8 cellular contexts compared by ENCODE assay signal in the genomic region with DNA sequence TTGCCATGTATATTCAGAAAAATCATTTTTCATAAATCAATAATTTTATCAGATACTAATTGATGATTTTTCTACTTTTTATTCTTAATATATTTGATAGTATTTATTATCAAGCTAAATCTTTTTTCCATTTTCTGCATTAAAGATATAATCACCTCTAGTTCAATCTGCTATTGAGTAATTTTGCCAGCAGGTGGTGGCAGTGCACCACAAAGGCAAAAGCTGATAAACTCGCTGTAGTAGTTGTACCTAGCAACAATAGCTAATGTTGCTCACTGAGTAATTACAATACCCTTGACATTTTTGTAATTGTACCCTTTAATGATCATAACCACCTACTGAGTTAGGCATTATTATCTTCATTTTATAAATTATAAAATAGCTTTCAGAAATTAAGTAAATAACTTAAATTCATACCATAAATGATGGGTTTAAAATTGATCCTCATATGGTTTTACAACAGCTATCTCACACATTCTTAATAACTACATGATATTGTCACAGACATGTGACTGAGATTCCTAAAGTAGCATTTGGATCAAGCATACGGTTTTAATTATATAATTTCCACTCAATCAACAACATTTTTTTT. TPM values are rescaled to one million over a fixed set of nuclear protein-coding genes. Genes with fewer than 3 reads are reported as not detected.
DNase-seq lines count a peak whose midpoint lies in the region; ATAC-seq, FAIRE-seq and TF ChIP-seq lines count a peak whose summit lies in the region.

No MANE protein-coding gene starts in this region.

- DNase-seq in NAMALWA (ENCODE audit: low spot score) (peak; percentile 78), dermis blood vessel endothelial cell (peak; percentile 80), medulla oblongata (ENCODE audit: extremely low spot score) (peak; percentile 67), tibial nerve (ENCODE audit: low spot score in 2 of 2) (peak; percentile 37 to 88)

- H3K27me3 ChIP-seq in tibial nerve, result no peaks in the 10 kb centered on the region

- no peak overlapping the region for H3K27ac ChIP-seq in tibial nerve

- 16 to 19% methylated on average over 2 of the region's 2 CpGs for WGBS in tibial nerve, 2 donors

- TF ChIP-seq POLR2A in tibial nerve (IDR thresholded peaks at IDR 0.05), result no peak

- ATAC-seq in GM18498 (IDR thresholded peaks at IDR 0.05; ENCODE audit: unreplicated experiment) (peak; percentile 96), HG02678 (IDR thresholded peaks at IDR 0.05; ENCODE audit: unreplicated experiment) (peak; percentile 93), SK-N-SH treated with all-trans-retinoic acid at 6 μM for 48 hours (peak; percentile 87)

- peak; percentile 60 to 84 (median 78) for TF ChIP-seq CTCF in tibial nerve (IDR thresholded peaks at IDR 0.05)

- no peaks in the 10 kb centered on the region for H3K36me3 ChIP-seq in tibial nerve

- no peaks in the 10 kb centered on the region for H3K9me3 ChIP-seq in tibial nerve

- H3K4me1 ChIP-seq in tibial nerve, result peaks cover 0 to 20% (median 0%) of the 10 kb centered on the region in 4 donors

- no peak overlapping the region for H3K4me3 ChIP-seq in tibial nerve

- TF ChIP-seq EP300 in tibial nerve (IDR thresholded peaks at IDR 0.05), result peak in 1 of 2 donors; percentile 10

- peak; percentile 96 for FAIRE-seq in A204.1 (lab: Jason Lieb, UNC)

TF ChIP-seq in SK-N-SH treated with all-trans-retinoic acid at 6 μM for 48 hours, 23 proteins besides CTCF, POLR2A, EP300 and RAD21:
- TF ChIP-seq ZFP3 (CRISPR knock-in tag; IDR thresholded peaks at IDR 0.05) (no peak), ZNF70 (CRISPR knock-in tag; IDR thresholded peaks at IDR 0.05) (no peak), ISL1 (CRISPR knock-in tag; IDR thresholded peaks at IDR 0.05) (no peak), BACH2 (CRISPR knock-in tag; IDR thresholded peaks at IDR 0.05; ENCODE audit: borderline replicate concordance) (no peak), PPARA (CRISPR knock-in tag; IDR thresholded peaks at IDR 0.05; ENCODE audit: borderline replicate concordance) (no peak), TOX (CRISPR knock-in tag; IDR thresholded peaks at IDR 0.05; ENCODE audit: borderline replicate concordance) (no peak), ZNF565 (CRISPR knock-in tag; conservative IDR thresholded peaks at IDR 0.05; ENCODE audit: low read depth) (no peak), ZFP30 (CRISPR knock-in tag; IDR thresholded peaks at IDR 0.05) (no peak), ZC3H10 (CRISPR knock-in tag; IDR thresholded peaks at IDR 0.05) (no peak), ZNF8 (CRISPR knock-in tag; IDR thresholded peaks at IDR 0.05) (no peak), ARNTL (CRISPR knock-in tag; IDR thresholded peaks at IDR 0.05; ENCODE audit: borderline replicate concordance, low read depth) (no peak)
- TF ChIP-seq, protein P1, sequence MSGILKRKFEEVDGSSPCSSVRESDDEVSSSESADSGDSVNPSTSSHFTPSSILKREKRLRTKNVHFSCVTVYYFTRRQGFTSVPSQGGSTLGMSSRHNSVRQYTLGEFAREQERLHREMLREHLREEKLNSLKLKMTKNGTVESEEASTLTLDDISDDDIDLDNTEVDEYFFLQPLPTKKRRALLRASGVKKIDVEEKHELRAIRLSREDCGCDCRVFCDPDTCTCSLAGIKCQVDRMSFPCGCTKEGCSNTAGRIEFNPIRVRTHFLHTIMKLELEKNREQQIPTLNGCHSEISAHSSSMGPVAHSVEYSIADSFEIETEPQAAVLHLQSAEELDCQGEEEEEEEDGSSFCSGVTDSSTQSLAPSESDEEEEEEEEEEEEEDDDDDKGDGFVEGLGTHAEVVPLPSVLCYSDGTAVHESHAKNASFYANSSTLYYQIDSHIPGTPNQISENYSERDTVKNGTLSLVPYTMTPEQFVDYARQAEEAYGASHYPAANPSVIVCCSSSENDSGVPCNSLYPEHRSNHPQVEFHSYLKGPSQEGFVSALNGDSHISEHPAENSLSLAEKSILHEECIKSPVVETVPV (CRISPR knock-in tag; IDR thresholded peaks at IDR 0.05), result no peak
- TF ChIP-seq, protein P2, sequence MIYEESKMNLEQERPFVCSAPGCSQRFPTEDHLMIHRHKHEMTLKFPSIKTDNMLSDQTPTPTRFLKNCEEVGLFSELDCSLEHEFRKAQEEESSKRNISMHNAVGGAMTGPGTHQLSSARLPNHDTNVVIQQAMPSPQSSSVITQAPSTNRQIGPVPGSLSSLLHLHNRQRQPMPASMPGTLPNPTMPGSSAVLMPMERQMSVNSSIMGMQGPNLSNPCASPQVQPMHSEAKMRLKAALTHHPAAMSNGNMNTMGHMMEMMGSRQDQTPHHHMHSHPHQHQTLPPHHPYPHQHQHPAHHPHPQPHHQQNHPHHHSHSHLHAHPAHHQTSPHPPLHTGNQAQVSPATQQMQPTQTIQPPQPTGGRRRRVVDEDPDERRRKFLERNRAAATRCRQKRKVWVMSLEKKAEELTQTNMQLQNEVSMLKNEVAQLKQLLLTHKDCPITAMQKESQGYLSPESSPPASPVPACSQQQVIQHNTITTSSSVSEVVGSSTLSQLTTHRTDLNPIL (CRISPR knock-in tag; IDR thresholded peaks at IDR 0.05; ENCODE audit: low read depth), result no peak
- TF ChIP-seq, protein P3, sequence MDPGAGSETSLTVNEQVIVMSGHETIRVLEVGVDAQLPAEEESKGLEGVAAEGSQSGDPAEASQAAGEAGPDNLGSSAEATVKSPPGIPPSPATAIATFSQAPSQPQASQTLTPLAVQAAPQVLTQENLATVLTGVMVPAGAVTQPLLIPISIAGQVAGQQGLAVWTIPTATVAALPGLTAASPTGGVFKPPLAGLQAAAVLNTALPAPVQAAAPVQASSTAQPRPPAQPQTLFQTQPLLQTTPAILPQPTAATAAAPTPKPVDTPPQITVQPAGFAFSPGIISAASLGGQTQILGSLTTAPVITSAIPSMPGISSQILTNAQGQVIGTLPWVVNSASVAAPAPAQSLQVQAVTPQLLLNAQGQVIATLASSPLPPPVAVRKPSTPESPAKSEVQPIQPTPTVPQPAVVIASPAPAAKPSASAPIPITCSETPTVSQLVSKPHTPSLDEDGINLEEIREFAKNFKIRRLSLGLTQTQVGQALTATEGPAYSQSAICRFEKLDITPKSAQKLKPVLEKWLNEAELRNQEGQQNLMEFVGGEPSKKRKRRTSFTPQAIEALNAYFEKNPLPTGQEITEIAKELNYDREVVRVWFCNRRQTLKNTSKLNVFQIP (CRISPR knock-in tag; IDR thresholded peaks at IDR 0.05; ENCODE audit: borderline replicate concordance, low read depth), result no peak

RNA-seq across cellular contexts. Expression of a gene that starts 52.0 kb away (rescaled TPM):
- total RNA-seq in dermis blood vessel endothelial cell (308 and 430 TPM in 2 replicates), tibial nerve (10 to 100 TPM; 56.4 to 75.1 (median 67.3) TPM)

RNA-seq across cellular contexts. Expression of a gene that starts 54.2 kb away (rescaled TPM):
- 1,082 and 1,146 TPM in 2 replicates for total RNA-seq in dermis blood vessel endothelial cell
- total RNA-seq in tibial nerve, result 100 to 1,000 TPM in 1 of 4 donors, 10 to 100 TPM in 3; 75.1 to 110 (median 92.2) TPM
